8 cellular contexts compared by ENCODE assay signal in the genomic region with DNA sequence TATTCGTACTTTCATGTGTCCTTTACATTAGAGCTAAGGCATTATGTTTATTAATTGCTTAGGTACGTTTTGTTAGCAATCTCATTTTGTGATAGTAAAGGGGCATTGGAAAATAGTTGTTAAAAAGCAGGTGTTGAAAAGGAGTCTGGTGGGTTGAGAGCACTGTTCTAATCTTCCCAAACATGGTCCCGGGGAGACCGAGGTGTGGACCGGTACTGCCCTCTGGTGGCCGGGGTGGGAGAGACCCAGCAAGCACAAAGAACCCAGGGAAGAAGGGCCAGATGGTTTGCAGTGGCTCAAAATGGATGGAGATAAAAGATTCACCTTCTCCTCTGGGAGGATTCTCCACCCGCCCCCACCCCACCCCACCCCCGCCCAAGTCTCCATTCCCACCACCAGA. TPM values are rescaled to one million over a fixed set of nuclear protein-coding genes. Genes with fewer than 3 reads are reported as not detected.
DNase-seq lines count a peak whose midpoint lies in the region; ATAC-seq and TF ChIP-seq lines count a peak whose summit lies in the region.

No MANE protein-coding gene starts in this region.

- peak; percentile 60 for TF ChIP-seq CTCF in SU-DHL-6 (IDR thresholded peaks at IDR 0.05; ENCODE audit: insufficient read depth, low read length, poor library complexity, severe bottlenecking)
- TF ChIP-seq CTCF in gastrocnemius medialis (IDR thresholded peaks at IDR 0.05 in 4 of 5, conservative IDR thresholded peaks at IDR 0.05 in 1 of 5) = peak; percentile 36 to 82 (median 72)

- in situ Hi-C loops in gastrocnemius medialis (cut with MboI; ENCODE audit: low sequenced_read_pairs in 4 of 4) = loop anchor here in 3 of 4 donors (10.0 to 25.0 kb wide), 3 partner anchors 312 to 324 kb away; no protein-coding TSS in a partner anchor

- no peaks in the 10 kb centered on the region for H3K9me2 ChIP-seq in SU-DHL-6 (replicated peaks; ENCODE audit: insufficient read depth, low read length)

- no peak overlapping the region for H3K4me2 ChIP-seq in SU-DHL-6 (ENCODE audit: low read depth, low read length, poor library complexity, severe bottlenecking)

- H3K9ac ChIP-seq in SU-DHL-6 (ENCODE audit: low read length) = no peak overlapping the region

- H3K27me3 Mint-ChIP-seq in activated naive CD8-positive, alpha-beta T cell treated with anti-CD3 and anti-CD28 coated beads for 36 hours = no peaks in the 10 kb centered on the region

- no peak overlapping the region for H3K4me3 Mint-ChIP-seq in activated naive CD8-positive, alpha-beta T cell treated with anti-CD3 and anti-CD28 coated beads for 36 hours

- peaks cover 3% of the 10 kb centered on the region for H3K4me1 Mint-ChIP-seq in activated naive CD8-positive, alpha-beta T cell treated with anti-CD3 and anti-CD28 coated beads for 36 hours

- no peak overlapping the region for H3K27ac Mint-ChIP-seq in activated naive CD8-positive, alpha-beta T cell treated with anti-CD3 and anti-CD28 coated beads for 36 hours

- no peaks in the 10 kb centered on the region for H3K27me3 ChIP-seq in SU-DHL-6 (ENCODE audit: low read length)
- no peaks in the 10 kb centered on the region for H3K27me3 ChIP-seq in gastrocnemius medialis

- no peaks in the 10 kb centered on the region for H3K9me3 ChIP-seq in SU-DHL-6 (ENCODE audit: insufficient read depth, low read length)
- H3K9me3 ChIP-seq in gastrocnemius medialis = no peaks in the 10 kb centered on the region

- H3K4me3 ChIP-seq in SU-DHL-6 (ENCODE audit: insufficient read depth, low read length, poor library complexity, severe bottlenecking) (no peak overlapping the region), gastrocnemius medialis (no peak overlapping the region)

- DNase-seq in A172 (ENCODE audit: low spot score) = peak; percentile 30
- DNase-seq in HuH-7.5 (ENCODE audit: low spot score) = peak; percentile 57
- DNase-seq in activated naive CD8-positive, alpha-beta T cell treated with anti-CD3 and anti-CD28 coated beads for 36 hours = peak; percentile 62
- peak; percentile 60 for DNase-seq in left cardiac atrium
- peak; percentile 14 to 60 for DNase-seq in gastrocnemius medialis

- no peaks in the 10 kb centered on the region for H4K20me1 ChIP-seq in SU-DHL-6 (ENCODE audit: low read depth, low read length)

- no peak overlapping the region for H2AFZ ChIP-seq in SU-DHL-6 (ENCODE audit: low read depth, low read length, severe bottlenecking)

- TF ChIP-seq POLR2A in GM18505 (IDR thresholded peaks at IDR 0.05; ENCODE audit: borderline replicate concordance, extremely low read depth, insufficient read depth, insufficient read length) (no peak), gastrocnemius medialis (IDR thresholded peaks at IDR 0.05) (no peak)

- H3K36me3 ChIP-seq in SU-DHL-6 (ENCODE audit: low read length) (peaks cover 4% of the 10 kb centered on the region; the same call in 1 of the 2 replicates), gastrocnemius medialis (peaks cover 0 to 21% of the 10 kb centered on the region in 2 donors)

- no peaks in the 10 kb centered on the region for H3K9me3 Mint-ChIP-seq in activated naive CD8-positive, alpha-beta T cell treated with anti-CD3 and anti-CD28 coated beads for 36 hours

- H3K27ac ChIP-seq in SU-DHL-6 (ENCODE audit: low read depth, low read length) (no peak overlapping the region), gastrocnemius medialis (no peak overlapping the region)

- H3K79me2 ChIP-seq in SU-DHL-6 (ENCODE audit: insufficient read depth, low read length) = no peaks in the 10 kb centered on the region

- ATAC-seq in GM18505 (IDR thresholded peaks at IDR 0.05; ENCODE audit: unreplicated experiment) (peak; percentile 51), left cardiac atrium (peak; percentile 74 to 86), gastrocnemius medialis (peak; percentile 61 to 80), GM21367 (IDR thresholded peaks at IDR 0.05; ENCODE audit: unreplicated experiment) (no peak)

- intact Hi-C loops in left cardiac atrium (cut with DNase I) = no loop called here
- intact Hi-C loops in gastrocnemius medialis (cut with DNase I; ENCODE audit: low total_unique reads) = no loop called here

- no peaks in the 10 kb centered on the region for H3K4me1 ChIP-seq in gastrocnemius medialis

- no peaks in the 10 kb centered on the region for H3F3A ChIP-seq in SU-DHL-6 (ENCODE audit: insufficient read depth)

- H3K36me3 Mint-ChIP-seq in activated naive CD8-positive, alpha-beta T cell treated with anti-CD3 and anti-CD28 coated beads for 36 hours = peaks cover 23% of the 10 kb centered on the region

RNA-seq across cellular contexts. Expression of a gene that starts 26.1 kb away (rescaled TPM):
- 11.5 and 14.1 TPM in 2 replicates for total RNA-seq in A172 (2014; rRNA removed; shearing (Covaris generic))
- 1 to 10 TPM; 5.5 to 5.7 TPM for total RNA-seq in activated naive CD8-positive, alpha-beta T cell treated with anti-CD3 and anti-CD28 coated beads for 36 hours
- total RNA-seq in left cardiac atrium (1 to 10 TPM; 3.4 to 3.5 TPM), gastrocnemius medialis (1 to 10 TPM in 2 of 4 donors, under 1 TPM in 1, not detected in 1; 0.60 to 2.9 (median 2.5) TPM)

RNA-seq across cellular contexts. Expression of a gene that starts 58.7 kb away (rescaled TPM):
- 194 and 197 TPM in 2 replicates for total RNA-seq in A172 (2014; rRNA removed; shearing (Covaris generic))
- total RNA-seq in activated naive CD8-positive, alpha-beta T cell treated with anti-CD3 and anti-CD28 coated beads for 36 hours = 10 to 100 TPM; 88.9 to 92.9 TPM
- total RNA-seq in left cardiac atrium (10 to 100 TPM; 73.3 to 87.9 TPM), gastrocnemius medialis (100 to 1,000 TPM; 202 to 266 (median 231) TPM)
